Comparison of ENCODE assay signal across 8 cellular contexts in the genomic region with DNA sequence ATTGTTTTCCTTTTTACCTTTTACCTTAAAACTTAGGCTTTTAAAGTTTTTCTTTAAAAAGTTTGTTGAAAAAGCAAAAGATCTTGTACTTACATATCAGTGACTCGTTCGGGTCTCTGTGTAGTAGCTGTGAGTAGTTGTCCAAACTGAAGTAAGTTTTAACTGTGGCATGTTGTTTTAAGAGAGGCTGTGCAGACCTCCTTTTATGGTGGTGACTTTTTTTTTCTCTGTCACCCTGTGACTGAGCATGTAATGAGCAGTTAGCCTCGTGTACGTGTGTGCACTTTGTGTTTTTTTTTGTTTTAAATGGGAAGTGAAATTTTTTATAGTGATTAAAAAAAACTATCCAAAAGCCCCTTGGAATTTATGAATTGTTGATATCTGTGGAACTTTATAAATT. TPM values are rescaled to one million over a fixed set of nuclear protein-coding genes. Genes with fewer than 3 reads are reported as not detected.
DNase-seq lines count a peak whose midpoint lies in the region; ATAC-seq, FAIRE-seq and TF ChIP-seq lines count a peak whose summit lies in the region.

A gene with protein sequence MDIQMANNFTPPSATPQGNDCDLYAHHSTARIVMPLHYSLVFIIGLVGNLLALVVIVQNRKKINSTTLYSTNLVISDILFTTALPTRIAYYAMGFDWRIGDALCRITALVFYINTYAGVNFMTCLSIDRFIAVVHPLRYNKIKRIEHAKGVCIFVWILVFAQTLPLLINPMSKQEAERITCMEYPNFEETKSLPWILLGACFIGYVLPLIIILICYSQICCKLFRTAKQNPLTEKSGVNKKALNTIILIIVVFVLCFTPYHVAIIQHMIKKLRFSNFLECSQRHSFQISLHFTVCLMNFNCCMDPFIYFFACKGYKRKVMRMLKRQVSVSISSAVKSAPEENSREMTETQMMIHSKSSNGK (minus strand): TSS at position 153 of the 400 bp plus-strand sequence. CDS start 11,254 bp downstream, outside the sequence.

- H3K27ac ChIP-seq in esophagus muscularis mucosa (replicated peaks in 1 of 4) (peak within 1 kb of the TSS; percentile 59 to 76 (median 70)), rectal smooth muscle tissue (ENCODE audit: low read depth, low read length) (peak within 1 kb of the TSS; percentile 78)

- no peak within 1 kb of the TSS for H3K9ac ChIP-seq in rectal smooth muscle tissue (ENCODE audit: low read length)

- intact Hi-C loops in esophagus muscularis mucosa (cut with DNase I): no loop called here

- no peak for DNase-seq in activated CD4-positive, CD25-positive, alpha-beta regulatory T cell (lab: John Stamatoyannopoulos, UW)
- DNase-seq in RCC 7860 (ENCODE audit: low spot score): peak; percentile 28
- no peak for DNase-seq in esophagus muscularis mucosa (ENCODE audit: extremely low spot score)
- no peak for DNase-seq in occipital lobe (lab: John Stamatoyannopoulos, UW)
- no peak for DNase-seq in frontal cortex (ENCODE audit: low spot score in 2 of 2)

- no peak for TF ChIP-seq CTCF in esophagus muscularis mucosa (IDR thresholded peaks at IDR 0.05)

- ATAC-seq in activated CD4-positive, CD25-positive, alpha-beta regulatory T cell treated with anti-CD3 and anti-CD28 coated beads, Interleukin-2, amount 50 U/mL, for 24 hours: peak; percentile 50 to 57
- ATAC-seq in HG02885 (IDR thresholded peaks at IDR 0.05; ENCODE audit: poor library complexity, unreplicated experiment): peak; percentile 62

- H3K4me3 ChIP-seq in esophagus muscularis mucosa (peak within 1 kb of the TSS; percentile 35 to 54 (median 52)), rectal smooth muscle tissue (ENCODE audit: low read length) (peak within 1 kb of the TSS; percentile 48)

- peak; percentile 29 for TF ChIP-seq POLR2A in esophagus muscularis mucosa (IDR thresholded peaks at IDR 0.05; ENCODE audit: low read depth)

- 19% methylated on average over 4 of the region's 4 CpGs for WGBS in esophagus muscularis mucosa

- FAIRE-seq in RCC 7860 (lab: Jason Lieb, UNC): peak; percentile 36
- no peak for FAIRE-seq in frontal cortex (lab: Jason Lieb, UNC)

- no peaks in the 10 kb centered on the region for H3K9me3 ChIP-seq in esophagus muscularis mucosa

- no peaks in the 10 kb centered on the region for H3K36me3 ChIP-seq in esophagus muscularis mucosa
- H3K36me3 ChIP-seq in rectal smooth muscle tissue (ENCODE audit: control insufficient read depth, insufficient read depth, low read length): no peaks in the 10 kb centered on the region

- no peak for TF ChIP-seq EP300 in esophagus muscularis mucosa (IDR thresholded peaks at IDR 0.05)

- H3K27me3 ChIP-seq in esophagus muscularis mucosa (no peaks in the 10 kb centered on the region), rectal smooth muscle tissue (ENCODE audit: control insufficient read depth, insufficient read depth, low read length) (no peaks in the 10 kb centered on the region)

- H3K4me1 ChIP-seq in esophagus muscularis mucosa (peaks cover 6 to 77% (median 75%) of the 10 kb centered on the region in 4 donors), rectal smooth muscle tissue (ENCODE audit: control insufficient read depth, insufficient read depth, low read length) (peaks cover 19% of the 10 kb centered on the region)

RNA-seq across cellular contexts. Expression of the gene that starts here (rescaled TPM):
- total RNA-seq in esophagus muscularis mucosa: 10 to 100 TPM; 11.9 to 32.1 (median 22.3) TPM
- 3.1 TPM for total RNA-seq in occipital lobe
- 0.82 TPM for total RNA-seq in frontal cortex
